ENCODE assay signal across 26 cellular contexts in the genomic region with DNA sequence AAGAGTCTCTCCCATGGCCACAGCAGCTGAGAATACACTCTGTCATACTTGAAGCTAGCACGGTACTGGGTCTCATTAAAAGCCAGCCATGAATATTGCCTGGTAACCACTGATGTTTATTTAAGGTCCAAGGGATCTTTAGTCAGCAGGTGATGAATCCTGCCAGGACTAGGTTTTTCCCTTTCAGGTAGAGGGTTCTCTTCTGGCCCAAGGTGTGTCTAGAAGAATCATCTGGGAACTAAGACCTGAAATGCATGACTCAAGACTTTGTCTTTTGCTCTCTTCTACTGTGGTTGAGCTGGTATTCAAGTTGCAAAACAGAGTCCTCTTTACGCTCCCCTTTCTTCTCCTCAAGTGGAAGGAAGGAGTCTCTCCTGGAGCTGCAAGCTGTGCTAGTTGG.
"Had no signal": no experiment of that assay in that cellular context is flagged by ENCODE, and none has a peak within 500 bp of the region (broad histone marks: within the 10 kb centered on the region; RNA-seq: fewer than 3 reads in every experiment).

No MANE protein-coding gene starts in this region.

- ATAC-seq: left colon; left ventricle myocardium superior; right lobe of liver; stimulated activated effector memory CD8-positive, alpha-beta T cell treated with anti-CD3 and anti-CD28 coated beads, Interleukin-12 subunit alpha, Interleukin-12 subunit beta, amount 100 ng/mL, for 72 hours; stimulated activated naive CD8-positive, alpha-beta T cell treated with anti-CD3 and anti-CD28 coated beads, Interleukin-15, Interleukin-2, amounts not matched to agents 100 U/mL and 50 U/mL, for 24 hours had no signal

- H3K36me3 ChIP-seq: esophagus squamous epithelium, prostate gland, right lobe of liver, suprapubic skin, tibial artery, upper lobe of left lung, vagina had no signal

- H3K27ac ChIP-seq: dorsolateral prefrontal cortex, esophagus squamous epithelium, hepatocyte, parathyroid adenoma, prostate gland, right lobe of liver, suprapubic skin, tibial artery, upper lobe of left lung, vagina had no signal

- H3K4me1 ChIP-seq: esophagus squamous epithelium, parathyroid adenoma, prostate gland, right lobe of liver, suprapubic skin, tibial artery, upper lobe of left lung, vagina had no signal

- H3K9me3 ChIP-seq: prostate gland, right lobe of liver, suprapubic skin, vagina had no signal

- H3K27me3 ChIP-seq: dorsolateral prefrontal cortex, esophagus squamous epithelium, hepatocyte, right lobe of liver, suprapubic skin, tibial artery, upper lobe of left lung, vagina had no signal

- DNase-seq: cortex of kidney; dorsolateral prefrontal cortex; effector CD8-positive, alpha-beta T cell; esophagus squamous epithelium; foreskin fibroblast; head of caudate nucleus; kidney; left colon; left ventricle myocardium superior; mesendoderm; naive B cell; nephron progenitor cell; retina; right lobe of liver; stimulated activated CD4-positive, alpha-beta T cell treated with anti-CD3 and anti-CD28 coated beads, Interleukin-4, amount 100 ng/mL, for 1 hour; stimulated activated CD8-positive, alpha-beta memory T cell treated with anti-CD3 and anti-CD28 coated beads, Interleukin-4, amount 100 ng/mL, for 48 hours; stimulated activated naive CD8-positive, alpha-beta T cell treated with anti-CD3 and anti-CD28 coated beads, Interleukin-15, Interleukin-2, amounts not matched to agents 100 U/mL and 50 U/mL, for 24 hours; tibial artery; upper lobe of left lung had no signal

- H3K4me3 ChIP-seq: dorsolateral prefrontal cortex, esophagus squamous epithelium, hepatocyte, lung, prostate gland, right lobe of liver, suprapubic skin, tibial artery, upper lobe of left lung, vagina had no signal
